Comparison of ENCODE assay signal across 2 cellular contexts in genomic region chr5:159619826-159620225, GRCh38.
TF ChIP-seq lines count a peak whose summit lies in the region.

No MANE protein-coding gene starts in this region.

TF ChIP-seq in H1, 55 proteins besides CTCF, POLR2A, EP300 and RAD21:
- TF ChIP-seq CTBP2 (IDR thresholded peaks at IDR 0.05; ENCODE audit: borderline replicate concordance, insufficient read depth, insufficient read length, low read length) (no peak), POU5F1 (IDR thresholded peaks at IDR 0.05; ENCODE audit: low read depth, low read length) (no peak), CBX5 (IDR thresholded peaks at IDR 0.05; ENCODE audit: low read depth, low read length) (no peak), JUND (IDR thresholded peaks at IDR 0.05; ENCODE audit: low read length) (no peak), PHF8 (conservative IDR thresholded peaks at IDR 0.05; ENCODE audit: low read depth, low read length) (no peak), SAP30 (IDR thresholded peaks at IDR 0.05; ENCODE audit: insufficient read depth, insufficient replicate concordance, low read length) (no peak)
TF ChIP-seq in H1: peak in this region for 0.

TF ChIP-seq in HepG2, 621 proteins besides CTCF, POLR2A, EP300 and RAD21:
- TF ChIP-seq STAT5B (CRISPR knock-in tag; IDR thresholded peaks at IDR 0.05) (no peak), KLF13 (CRISPR knock-in tag; IDR thresholded peaks at IDR 0.05) (no peak), ZNF850 (CRISPR knock-in tag; conservative IDR thresholded peaks at IDR 0.05) (no peak), MEIS2 (CRISPR knock-in tag; IDR thresholded peaks at IDR 0.05) (no peak), ZNF12 (CRISPR knock-in tag; IDR thresholded peaks at IDR 0.05) (no peak), EEA1 (CRISPR knock-in tag; IDR thresholded peaks at IDR 0.05; ENCODE audit: borderline replicate concordance) (no peak), ETV5 (CRISPR knock-in tag; IDR thresholded peaks at IDR 0.05; ENCODE audit: borderline replicate concordance) (no peak), CHD2 (IDR thresholded peaks at IDR 0.05; ENCODE audit: low read depth, low read length) (no peak)
TF ChIP-seq in HepG2: peak in this region for 0.
